Comparison of ENCODE assay signal across 10 cellular contexts in genomic region chr2:20439193-20439475, GRCh38. TPM values are rescaled to one million over a fixed set of nuclear protein-coding genes. Genes with fewer than 3 reads are reported as not detected.
DNase-seq lines count a peak whose midpoint lies in the region; ATAC-seq and TF ChIP-seq lines count a peak whose summit lies in the region.
"Had no signal": no experiment of that assay in that cellular context is flagged by ENCODE, and none has a peak within 500 bp of the region (broad histone marks: within the 10 kb centered on the region; RNA-seq: fewer than 3 reads in every experiment).

No MANE protein-coding gene starts in this region.

- no peaks in the 10 kb centered on the region for H3K9me3 ChIP-seq in HAP-1

- TF ChIP-seq CTCF in astrocyte of the spinal cord (IDR thresholded peaks at IDR 0.05; ENCODE audit: low read depth, low read length), result no peak

- intact Hi-C loops in left colon (cut with DNase I, micrococcal nuclease), result no loop called here

- peak; percentile 52 for DNase-seq in HT1080 (ENCODE audit: low read depth)
- DNase-seq in astrocyte of the spinal cord (ENCODE audit: low read depth, low spot score), result peak; percentile 45
- DNase-seq in left colon, result no peak
- no peak for DNase-seq in substantia nigra (lab: John Stamatoyannopoulos, UW)
- DNase-seq in COLO829 (ENCODE audit: low spot score), result no peak
- DNase-seq in DMS 273 (lab: John Stamatoyannopoulos, UW; ENCODE audit: unreplicated experiment), result no peak
- no peak for DNase-seq in HAP-1 (ENCODE audit: low spot score in 2 of 2)
- DNase-seq: activated naive CD4-positive, alpha-beta T cell treated with anti-CD3 and anti-CD28 coated beads for 36 hours; naive thymus-derived CD8-positive, alpha-beta T cell had no signal

- H3K4me1 ChIP-seq in HAP-1, result peaks cover 2% of the 10 kb centered on the region

- in situ Hi-C loops in astrocyte of the spinal cord (cut with HindIII; ENCODE audit: low sequenced_read_pairs), result no loop called here
- in situ Hi-C loops in HAP-1 (cut with MboI; ENCODE audit: low sequenced_read_pairs), result no loop called here

- H3K27ac ChIP-seq in substantia nigra (ENCODE audit: low read depth, low read length, poor library complexity, severe bottlenecking), result peak overlapping the region; percentile 23

- no peaks in the 10 kb centered on the region for H3K36me3 ChIP-seq in HAP-1 (replicated peaks)

- ATAC-seq in left colon (peak; percentile 44), HG03432 (IDR thresholded peaks at IDR 0.05; ENCODE audit: unreplicated experiment) (no peak)
- ATAC-seq: naive thymus-derived CD8-positive, alpha-beta T cell had no signal

- H3K27me3 ChIP-seq in HAP-1 (ENCODE audit: low read depth), result peaks cover 6% of the 10 kb centered on the region; the same call in 1 of the 2 replicates

- H3K4me3 ChIP-seq in astrocyte of the spinal cord (ENCODE audit: low read depth, low read length) (peak overlapping the region; percentile 7), HAP-1 (no peak overlapping the region)

RNA-seq across cellular contexts. Expression of gene RHOB, which starts 7.7 kb away (rescaled TPM):
- total RNA-seq in HT1080 (2014; rRNA removed; shearing (Covaris generic)), result 102 and 107 TPM in 2 replicates
- 73.4 and 77.7 TPM in 2 replicates for polyA plus RNA-seq in HT1080 (2015; cell fraction: cytosol; rRNA removed)
- 65.4 and 72.1 TPM in 2 replicates for polyA plus RNA-seq in HT1080 (2015; cell fraction: nucleus; rRNA removed)
- total RNA-seq in left colon, result 100 to 1,000 TPM; 141 to 332 TPM

Comparison
In these comparisons a context has a peak if more than half of its experiments do, and no peak if none do; other contexts are left out.
1. DNase-seq: peak in HT1080 (single experiment) and astrocyte of the spinal cord (single experiment); none in left colon (0 of 2), substantia nigra (0 of 49), COLO829 (single experiment), DMS 273 (single experiment) and HAP-1 (0 of 2).